9 cellular contexts compared by ENCODE assay signal in the genomic region with DNA sequence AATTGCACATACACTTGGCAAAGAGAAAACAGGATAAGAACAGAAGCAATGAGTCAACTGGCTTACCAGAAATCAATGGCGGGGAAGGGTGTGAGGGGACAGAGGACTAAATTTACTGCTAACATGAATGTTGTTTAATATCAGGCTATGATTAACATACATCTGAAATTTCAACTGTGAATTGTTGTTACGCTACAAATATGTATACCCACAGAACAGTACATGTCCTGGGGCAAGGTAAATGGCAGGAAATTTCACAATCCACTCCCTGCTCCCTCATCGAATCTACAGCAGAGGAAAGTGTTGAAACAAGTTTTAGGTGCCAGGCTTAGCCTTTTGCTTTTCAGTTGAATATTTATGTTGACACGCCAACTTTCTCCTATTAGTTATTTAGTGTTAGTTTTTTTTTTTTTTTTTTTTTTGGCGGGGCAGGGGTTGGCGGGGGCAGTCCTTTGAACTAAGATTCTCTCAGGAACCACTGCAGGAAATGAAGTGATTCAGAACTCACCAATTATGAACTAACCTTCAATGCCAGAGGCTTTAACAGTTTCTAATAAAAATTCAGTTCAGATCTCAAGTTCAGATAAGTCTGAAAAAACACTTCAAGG.
DNase-seq lines count a peak whose midpoint lies in the region; ATAC-seq and TF ChIP-seq lines count a peak whose summit lies in the region.
"Had no signal": no experiment of that assay in that cellular context is flagged by ENCODE, and none has a peak within 500 bp of the region (broad histone marks: within the 10 kb centered on the region; RNA-seq: fewer than 3 reads in every experiment).

No MANE protein-coding gene starts in this region.

- H3K27me3 ChIP-seq in RWPE2 (ENCODE audit: insufficient read depth, poor library complexity, severe bottlenecking), result no peaks in the 10 kb centered on the region
- no peaks in the 10 kb centered on the region for H3K27me3 ChIP-seq in fibroblast of lung (ENCODE audit: control insufficient read depth, insufficient read depth, low read length)
- no peaks in the 10 kb centered on the region for H3K27me3 ChIP-seq in gastrocnemius medialis
- H3K27me3 ChIP-seq in stomach, result no peaks in the 10 kb centered on the region

- H3K4me3 ChIP-seq in HEK293 (ENCODE audit: low read depth, low read length) (no peak overlapping the region), RWPE2 (ENCODE audit: severe bottlenecking) (no peak overlapping the region), fibroblast of lung (replicated peaks in 1 of 4; ENCODE audit: control extremely low read depth in 1 of 4, insufficient read depth in 1 of 4, low read depth in 3 of 4, low read length in 4 of 4) (peak overlapping the region in 1 of 4 experiments; percentile 2), gastrocnemius medialis (no peak overlapping the region), stomach (no peak overlapping the region)

- no peaks in the 10 kb centered on the region for H3K36me3 ChIP-seq in HEK293 (ENCODE audit: control insufficient read depth in 2 of 2, insufficient read depth in 1 of 2, low read length in 2 of 2)
- peaks cover 9% of the 10 kb centered on the region for H3K36me3 ChIP-seq in RWPE2 (ENCODE audit: low read depth)
- H3K36me3 ChIP-seq in fibroblast of lung (ENCODE audit: control insufficient read depth, insufficient read depth, low read length), result no peaks in the 10 kb centered on the region
- H3K36me3 ChIP-seq in gastrocnemius medialis, result no peaks in the 10 kb centered on the region
- peaks cover 0 to 15% (median 4%) of the 10 kb centered on the region in 4 donors for H3K36me3 ChIP-seq in stomach

- intact Hi-C loops in gastrocnemius medialis (cut with DNase I; ENCODE audit: low total_unique reads), result no loop called here
- intact Hi-C loops in stomach (cut with DNase I; ENCODE audit: low total_unique reads), result no loop called here

- H4K20me1 ChIP-seq in fibroblast of lung (ENCODE audit: control insufficient read depth, extremely low read depth, insufficient read depth, low read length), result no peaks in the 10 kb centered on the region

- DNase-seq in RWPE2 (ENCODE audit: low spot score), result no peak
- DNase-seq in fibroblast of lung (ENCODE audit: low read depth in 2 of 2), result peak; percentile 54 to 62
- DNase-seq in gastrocnemius medialis, result no peak
- no peak for DNase-seq in activated CD4-positive, alpha-beta T cell treated with anti-CD3 and anti-CD28 coated beads for 1 hour
- DNase-seq in stomach, result no peak
- DNase-seq in midbrain (lab: John Stamatoyannopoulos, UW), result no peak
- DNase-seq: NCI-H526 had no signal

- no peak overlapping the region for H3K9ac ChIP-seq in fibroblast of lung (ENCODE audit: insufficient read depth, low read length)

- H3K4me1 ChIP-seq in HEK293 (ENCODE audit: control insufficient read depth, insufficient read depth, low read length) (peaks cover 21% of the 10 kb centered on the region), RWPE2 (ENCODE audit: insufficient read depth, poor library complexity, severe bottlenecking) (peaks cover 42% of the 10 kb centered on the region), fibroblast of lung (ENCODE audit: control insufficient read depth, extremely low read depth, insufficient read depth, low read length) (peaks cover 22% of the 10 kb centered on the region), gastrocnemius medialis (peaks cover 29 to 34% of the 10 kb centered on the region in 2 donors), stomach (peaks cover 11 to 63% (median 43%) of the 10 kb centered on the region in 4 donors)

- CTCF ChIA-PET in HEK293 (lab: Yijun Ruan, JAX), result interaction anchor here (0.6 kb wide), 1 partner anchor 96 kb away, joined by 3 read pairs; no protein-coding TSS in a partner anchor

- H3K27ac ChIP-seq in HEK293 (ENCODE audit: extremely low read depth, low read depth, low read length) (no peak overlapping the region), RWPE2 (ENCODE audit: poor library complexity, severe bottlenecking) (peak overlapping the region; percentile 92), fibroblast of lung (ENCODE audit: insufficient read depth, low read length) (peak overlapping the region; percentile 70), gastrocnemius medialis (peak overlapping the region; percentile 21 to 57 (median 30)), stomach (peak overlapping the region in 2 of 5 donors; percentile 52)

- WGBS in stomach, 5 donors, result 65 to 78% (median 70%) methylated on average over 6 of the region's 6 CpGs

- TF ChIP-seq POLR2A in gastrocnemius medialis (IDR thresholded peaks at IDR 0.05), result no peak
- no peak for TF ChIP-seq POLR2A in stomach (IDR thresholded peaks at IDR 0.05)

- POLR2A ChIA-PET in HEK293 (lab: Yijun Ruan, JAX), result no interaction called here

- peak overlapping the region; percentile 76 for H3K4me2 ChIP-seq in fibroblast of lung (ENCODE audit: extremely low read depth, insufficient read depth, low read length)

- TF ChIP-seq CTCF in HEK293 (tag by site-specific recombination; IDR thresholded peaks at IDR 0.05), result no peak
- TF ChIP-seq CTCF in RWPE2 (IDR thresholded peaks at IDR 0.05; ENCODE audit: poor library complexity, severe bottlenecking), result no peak
- TF ChIP-seq CTCF in fibroblast of lung (conservative IDR thresholded peaks at IDR 0.05 in 1 of 2, IDR thresholded peaks at IDR 0.05 in 1 of 2; ENCODE audit: low read depth in 1 of 2, low read length in 2 of 2), result no peak
- no peak for TF ChIP-seq CTCF in gastrocnemius medialis (IDR thresholded peaks at IDR 0.05 in 4 of 5, conservative IDR thresholded peaks at IDR 0.05 in 1 of 5)
- TF ChIP-seq CTCF in stomach (IDR thresholded peaks at IDR 0.05), result no peak

- H2AFZ ChIP-seq in fibroblast of lung (ENCODE audit: low read length), result no peak overlapping the region

- ATAC-seq in RWPE2 (ENCODE audit: low read depth), result peak; percentile 86
- peak; percentile 45 to 64 for ATAC-seq in gastrocnemius medialis
- no peak for ATAC-seq in GM18909 (IDR thresholded peaks at IDR 0.05; ENCODE audit: poor library complexity, unreplicated experiment)

- no peak for TF ChIP-seq EP300 in stomach (IDR thresholded peaks at IDR 0.05)

- no peaks in the 10 kb centered on the region for H3K9me3 ChIP-seq in HEK293 (ENCODE audit: control insufficient read depth, insufficient read depth, low read depth, low read length)
- no peaks in the 10 kb centered on the region for H3K9me3 ChIP-seq in RWPE2 (ENCODE audit: severe bottlenecking)
- H3K9me3 ChIP-seq in fibroblast of lung (ENCODE audit: control insufficient read depth, insufficient read depth, low read depth, low read length), result no peaks in the 10 kb centered on the region
- H3K9me3 ChIP-seq in gastrocnemius medialis, result no peaks in the 10 kb centered on the region
- H3K9me3 ChIP-seq in stomach, result no peaks in the 10 kb centered on the region

- no peaks in the 10 kb centered on the region for H3K79me2 ChIP-seq in fibroblast of lung (ENCODE audit: control insufficient read depth, insufficient read depth, low read length)

- in situ Hi-C loops in gastrocnemius medialis (cut with MboI; ENCODE audit: low sequenced_read_pairs in 4 of 4), result no loop called here

TF ChIP-seq in HEK293, 187 proteins besides CTCF, POLR2A, EP300 and RAD21:
- TF ChIP-seq ZNF133 (tag by site-specific recombination; IDR thresholded peaks at IDR 0.05) (no peak), TCF7L2 (IDR thresholded peaks at IDR 0.05; ENCODE audit: borderline replicate concordance, low read depth, low read length) (peak; percentile 68; the same call in 1 of the 2 replicates), KLF1 (tag by site-specific recombination; IDR thresholded peaks at IDR 0.05) (no peak), GFI1B (tag by site-specific recombination; IDR thresholded peaks at IDR 0.05) (no peak), PRDM1 (tag by site-specific recombination; IDR thresholded peaks at IDR 0.05) (peak; percentile 65), ZBTB20 (tag by site-specific recombination; IDR thresholded peaks at IDR 0.05) (0 out of 2 replicates have a peak, but pooled peaks have one; percentile 9)
- TF ChIP-seq, protein P1, sequence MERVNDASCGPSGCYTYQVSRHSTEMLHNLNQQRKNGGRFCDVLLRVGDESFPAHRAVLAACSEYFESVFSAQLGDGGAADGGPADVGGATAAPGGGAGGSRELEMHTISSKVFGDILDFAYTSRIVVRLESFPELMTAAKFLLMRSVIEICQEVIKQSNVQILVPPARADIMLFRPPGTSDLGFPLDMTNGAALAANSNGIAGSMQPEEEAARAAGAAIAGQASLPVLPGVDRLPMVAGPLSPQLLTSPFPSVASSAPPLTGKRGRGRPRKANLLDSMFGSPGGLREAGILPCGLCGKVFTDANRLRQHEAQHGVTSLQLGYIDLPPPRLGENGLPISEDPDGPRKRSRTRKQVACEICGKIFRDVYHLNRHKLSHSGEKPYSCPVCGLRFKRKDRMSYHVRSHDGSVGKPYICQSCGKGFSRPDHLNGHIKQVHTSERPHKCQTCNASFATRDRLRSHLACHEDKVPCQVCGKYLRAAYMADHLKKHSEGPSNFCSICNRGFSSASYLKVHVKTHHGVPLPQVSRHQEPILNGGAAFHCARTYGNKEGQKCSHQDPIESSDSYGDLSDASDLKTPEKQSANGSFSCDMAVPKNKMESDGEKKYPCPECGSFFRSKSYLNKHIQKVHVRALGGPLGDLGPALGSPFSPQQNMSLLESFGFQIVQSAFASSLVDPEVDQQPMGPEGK (tag by site-specific recombination; IDR thresholded peaks at IDR 0.05), result peak; percentile 31; the same call in 1 of the 2 replicates
- TF ChIP-seq, protein P2, sequence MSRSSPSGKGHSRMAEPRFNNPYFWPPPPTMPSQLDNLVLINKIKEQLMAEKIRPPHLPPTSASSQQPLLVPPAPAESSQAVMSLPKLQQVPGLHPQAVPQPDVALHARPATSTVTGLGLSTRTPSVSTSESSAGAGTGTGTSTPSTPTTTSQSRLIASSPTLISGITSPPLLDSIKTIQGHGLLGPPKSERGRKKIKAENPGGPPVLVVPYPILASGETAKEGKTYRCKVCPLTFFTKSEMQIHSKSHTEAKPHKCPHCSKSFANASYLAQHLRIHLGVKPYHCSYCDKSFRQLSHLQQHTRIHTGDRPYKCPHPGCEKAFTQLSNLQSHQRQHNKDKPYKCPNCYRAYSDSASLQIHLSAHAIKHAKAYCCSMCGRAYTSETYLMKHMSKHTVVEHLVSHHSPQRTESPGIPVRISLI (tag by site-specific recombination; IDR thresholded peaks at IDR 0.05), result peak; percentile 57; the same call in 1 of the 2 replicates

Comparison
In these comparisons a context has a peak if more than half of its experiments do, and no peak if none do; other contexts are left out.
1. DNase-seq: peak in fibroblast of lung (2 of 2); none in RWPE2 (single experiment), gastrocnemius medialis (0 of 2), activated CD4-positive, alpha-beta T cell treated with anti-CD3 and anti-CD28 coated beads for 1 hour (single experiment), stomach (single experiment) and midbrain (single experiment).